8 cellular contexts compared by ENCODE assay signal in genomic region chr22:38262051-38262795, GRCh38. TPM values are rescaled to one million over a fixed set of nuclear protein-coding genes. Genes with fewer than 3 reads are reported as not detected.
DNase-seq lines count a peak whose midpoint lies in the region; ATAC-seq, FAIRE-seq and TF ChIP-seq lines count a peak whose summit lies in the region.

No MANE protein-coding gene starts in this region.

- H3K27me3 ChIP-seq in ascending aorta = no peaks in the 10 kb centered on the region

- DNase-seq in GM12892 (ENCODE audit: insufficient read length) (peak; percentile 64), RWPE1 (ENCODE audit: low spot score) (no peak), ascending aorta (ENCODE audit: low spot score in 2 of 2) (peak in 1 of 2 donors; percentile 78), iPS-NIHi7 (ENCODE audit: extremely low spot score) (peak; percentile 82), T1000 (lab: John Stamatoyannopoulos, UW) (no peak), NCI-H2171 (lab: John Stamatoyannopoulos, UW) (no peak)
- DNase-seq in stimulated activated CD4-positive, alpha-beta T cell treated with anti-CD3 and anti-CD28 coated beads, Interleukin-4, amount 100 ng/mL, for 1 hour = peak; percentile 44

- H3K4me1 ChIP-seq in ascending aorta = peaks cover 16 to 48% of the 10 kb centered on the region in 2 donors

- no peak for ATAC-seq in GM21381 (IDR thresholded peaks at IDR 0.05; ENCODE audit: unreplicated experiment)

- TF ChIP-seq POLR2A in GM12892 (IDR thresholded peaks at IDR 0.05; ENCODE audit: low read depth, low read length) = no peak

- no peaks in the 10 kb centered on the region for H3K9me3 ChIP-seq in ascending aorta

- peak; percentile 15; the same call in 1 of the 2 replicates for TF ChIP-seq CTCF in RWPE1 (conservative IDR thresholded peaks at IDR 0.05; ENCODE audit: low read depth)
- TF ChIP-seq CTCF in ascending aorta (IDR thresholded peaks at IDR 0.05) = peak; percentile 37 to 71 (median 48)

- CTCF ChIA-PET in RWPE1 (lab: Yijun Ruan, JAX) = no interaction called here

- H3K4me3 ChIP-seq in ascending aorta = no peak overlapping the region

- FAIRE-seq in GM12892 (lab: Jason Lieb, UNC) = peak; percentile 84

- POLR2A ChIA-PET in RWPE1 (lab: Yijun Ruan, JAX; ENCODE audit: low non-redundant PET) = no interaction called here

- H3K27ac ChIP-seq in RWPE1 (peak overlapping the region; percentile 41), ascending aorta (peak overlapping the region; percentile 83 to 88)

- intact Hi-C loops in ascending aorta (cut with DNase I) = no loop called here

- no peaks in the 10 kb centered on the region for H3K36me3 ChIP-seq in ascending aorta

RNA-seq across cellular contexts. Expression of gene TMEM184B, which starts 10.6 kb away (rescaled TPM):
- polyA plus RNA-seq in GM12892 (2012; ENCODE audit: missing spikeins) = 3.6 TPM
- 118 TPM for total RNA-seq in ascending aorta

RNA-seq across cellular contexts. Expression of gene CSNK1E, which starts 55.0 kb away (rescaled TPM):
- 53.9 TPM for polyA plus RNA-seq in GM12892 (2012; ENCODE audit: missing spikeins)
- 185 TPM for total RNA-seq in ascending aorta

Comparison
In these comparisons a context has a peak if more than half of its experiments do, and no peak if none do; other contexts are left out.
1. DNase-seq: peak in GM12892 (single experiment), iPS-NIHi7 (single experiment) and stimulated activated CD4-positive, alpha-beta T cell treated with anti-CD3 and anti-CD28 coated beads, Interleukin-4, amount 100 ng/mL, for 1 hour (single experiment); none in RWPE1 (single experiment), T1000 (single experiment) and NCI-H2171 (single experiment).